Comparison of ENCODE assay signal across 8 cellular contexts in the genomic region with DNA sequence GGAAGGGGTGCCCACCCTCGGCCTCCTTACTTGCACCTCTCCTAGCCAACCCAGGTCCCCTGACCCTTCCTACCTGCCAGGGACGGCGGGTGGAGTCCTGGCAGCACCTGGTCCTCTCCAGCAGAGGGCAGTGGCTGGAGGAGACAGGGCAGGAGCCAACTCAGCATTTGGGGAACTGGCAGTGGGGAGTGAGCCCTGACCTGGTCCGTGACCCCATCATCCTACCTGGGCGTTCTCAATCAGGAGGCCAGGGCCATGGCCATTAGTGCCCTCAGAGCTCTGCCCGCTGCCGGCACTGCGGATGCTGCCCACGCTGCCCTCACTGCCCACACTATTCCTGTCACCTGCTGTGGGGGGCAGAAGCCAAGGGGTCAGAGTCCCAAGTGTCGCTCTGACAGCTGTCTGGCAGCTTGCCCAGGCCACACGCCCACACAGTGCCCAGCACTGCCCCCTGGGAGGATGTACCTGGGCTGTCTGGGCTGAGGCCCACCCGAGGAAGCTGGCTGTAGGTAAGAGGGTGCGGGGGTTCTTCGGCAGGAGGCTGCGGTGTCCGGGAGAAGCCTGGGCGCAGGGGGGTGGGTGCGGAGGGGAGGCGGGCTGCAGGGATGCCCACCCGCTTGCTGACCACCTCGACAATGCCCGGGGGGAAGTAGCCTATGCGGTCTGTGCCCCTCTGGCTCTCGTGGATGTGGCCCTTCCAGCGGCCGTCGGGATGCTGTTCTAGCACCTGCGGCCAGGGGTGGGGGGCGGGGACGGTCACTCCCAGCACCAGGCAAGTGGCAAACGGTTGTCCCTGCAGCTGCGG. TPM values are rescaled to one million over a fixed set of nuclear protein-coding genes. Genes with fewer than 3 reads are reported as not detected.
DNase-seq lines count a peak whose midpoint lies in the region; ATAC-seq and TF ChIP-seq lines count a peak whose summit lies in the region.

No MANE protein-coding gene starts in this region.

- intact Hi-C loops in activated CD8-positive, alpha-beta T cell treated with anti-CD3 and anti-CD28 coated beads for 36 hours (cut with micrococcal nuclease): no loop called here
- intact Hi-C loops in spleen (cut with DNase I; ENCODE audit: low total_unique reads): no loop called here

- H3K9me3 ChIP-seq in spleen: no peaks in the 10 kb centered on the region

- WGBS in spleen, 5 donors: 62 to 79% (median 68%) methylated on average over 20 to 32 of the region's 32 CpGs

- H3K27ac ChIP-seq in spleen: peak overlapping the region in 5 of 8 donors; percentile 23 to 90 (median 82)

- TF ChIP-seq CTCF in LNCAP (IDR thresholded peaks at IDR 0.05): peak; percentile 82
- TF ChIP-seq CTCF in activated CD8-positive, alpha-beta T cell treated with anti-CD3 and anti-CD28 coated beads for 36 hours (IDR thresholded peaks at IDR 0.05): peak; percentile 58
- peak; percentile 63 for TF ChIP-seq CTCF in fibroblast of villous mesenchyme (IDR thresholded peaks at IDR 0.05; ENCODE audit: insufficient read depth, low read depth, low read length)
- peak; percentile 46 to 79 (median 71) for TF ChIP-seq CTCF in spleen (IDR thresholded peaks at IDR 0.05 in 8 of 11, conservative IDR thresholded peaks at IDR 0.05 in 3 of 11)

- peaks cover 0 to 89% (median 16%) of the 10 kb centered on the region in 6 donors for H3K36me3 ChIP-seq in spleen

- H3K4me1 Mint-ChIP-seq in activated CD8-positive, alpha-beta T cell treated with anti-CD3 and anti-CD28 coated beads for 36 hours (ENCODE audit: low read depth): no peaks in the 10 kb centered on the region

- TF ChIP-seq POLR2A in spleen (IDR thresholded peaks at IDR 0.05): no peak

- CTCF ChIA-PET in activated CD8-positive, alpha-beta T cell treated with anti-CD3 and anti-CD28 coated beads for 36 hours (lab: Charles Lee): interaction anchor here (0.7 to 2.0 kb wide), 4 partner anchors 14 to 129 kb away, joined by 3 to 4 read pairs (median 4); a partner anchor contains a TSS

- H3K36me3 Mint-ChIP-seq in activated CD8-positive, alpha-beta T cell treated with anti-CD3 and anti-CD28 coated beads for 36 hours (ENCODE audit: low read depth): no peaks in the 10 kb centered on the region

- H3K4me3 Mint-ChIP-seq in activated CD8-positive, alpha-beta T cell treated with anti-CD3 and anti-CD28 coated beads for 36 hours: no peak overlapping the region

- peak; percentile 54 for DNase-seq in Daoy (ENCODE audit: low read depth)
- DNase-seq in activated CD8-positive, alpha-beta T cell treated with anti-CD3 and anti-CD28 coated beads for 36 hours: peak; percentile 49
- no peak for DNase-seq in fibroblast of villous mesenchyme (ENCODE audit: low read depth)
- peak; percentile 85 for DNase-seq in spleen
- no peak for DNase-seq in ureter (ENCODE audit: low spot score)

- ATAC-seq in activated CD8-positive, alpha-beta T cell treated with anti-CD3 and anti-CD28 coated beads for 36 hours: peak; percentile 81
- no peak for ATAC-seq in GM19467 (IDR thresholded peaks at IDR 0.05; ENCODE audit: unreplicated experiment)
- no peak for ATAC-seq in HG03139 (IDR thresholded peaks at IDR 0.05; ENCODE audit: unreplicated experiment)

- H3K27me3 ChIP-seq in spleen (replicated peaks in 1 of 7): no peaks in the 10 kb centered on the region

- peaks cover 0 to 100% (median 62%) of the 10 kb centered on the region in 6 donors for H3K4me1 ChIP-seq in spleen

- H3K4me3 ChIP-seq in fibroblast of villous mesenchyme (ENCODE audit: low read depth, low read length): no peak overlapping the region
- peak overlapping the region in 1 of 8 donors; percentile 11 for H3K4me3 ChIP-seq in spleen

- POLR2A ChIA-PET in activated CD8-positive, alpha-beta T cell treated with anti-CD3 and anti-CD28 coated beads for 36 hours (lab: Charles Lee): interaction anchor here (1.4 to 2.0 kb wide), 2 partner anchors 12 kb away, joined by 4 to 6 read pairs; a partner anchor contains a TSS

- H3K9me3 Mint-ChIP-seq in activated CD8-positive, alpha-beta T cell treated with anti-CD3 and anti-CD28 coated beads for 36 hours: no peaks in the 10 kb centered on the region

- no peak overlapping the region for H3K27ac Mint-ChIP-seq in activated CD8-positive, alpha-beta T cell treated with anti-CD3 and anti-CD28 coated beads for 36 hours

- no peaks in the 10 kb centered on the region for H3K27me3 Mint-ChIP-seq in activated CD8-positive, alpha-beta T cell treated with anti-CD3 and anti-CD28 coated beads for 36 hours

RNA-seq across cellular contexts. Expression of a gene that starts 10.8 kb away (rescaled TPM):
- 3.0 and 6.0 TPM in 2 replicates for total RNA-seq in Daoy (2014; rRNA removed; shearing (Covaris generic))
- 1 to 10 TPM; 2.2 to 2.5 TPM for total RNA-seq in activated CD8-positive, alpha-beta T cell treated with anti-CD3 and anti-CD28 coated beads for 36 hours
- total RNA-seq in fibroblast of villous mesenchyme (7.4 and 9.5 TPM in 2 replicates), spleen (100 to 1,000 TPM in 3 of 7 donors, 10 to 100 TPM in 4; 33.5 to 135 (median 51.1) TPM), ureter (60.8 TPM)
- 10 to 100 TPM in 1 of 3 donors, 1 to 10 TPM in 2; 4.7 to 27.8 (median 6.2) TPM for polyA plus RNA-seq in spleen

RNA-seq across cellular contexts. Expression of a gene that starts 11.8 kb away (rescaled TPM):
- total RNA-seq in Daoy (2014; rRNA removed; shearing (Covaris generic)): 30.0 and 49.1 TPM in 2 replicates
- total RNA-seq in activated CD8-positive, alpha-beta T cell treated with anti-CD3 and anti-CD28 coated beads for 36 hours: 10 to 100 TPM; 38.8 to 45.4 TPM
- total RNA-seq in fibroblast of villous mesenchyme: 11.3 and 12.1 TPM in 2 replicates
- total RNA-seq in spleen: 10 to 100 TPM; 31.0 to 58.1 (median 35.4) TPM
- 10 to 100 TPM; 40.8 to 87.8 (median 68.9) TPM for polyA plus RNA-seq in spleen
- 25.1 TPM for total RNA-seq in ureter

RNA-seq across cellular contexts. Expression of a gene that starts 20.9 kb away (rescaled TPM):
- 8.6 and 13.7 TPM in 2 replicates for total RNA-seq in Daoy (2014; rRNA removed; shearing (Covaris generic))
- total RNA-seq in activated CD8-positive, alpha-beta T cell treated with anti-CD3 and anti-CD28 coated beads for 36 hours: 1 to 10 TPM; 7.2 to 7.4 TPM
- total RNA-seq in fibroblast of villous mesenchyme: 0.32 and 2.2 TPM in 2 replicates
- 10 to 100 TPM; 44.0 to 97.8 (median 75.1) TPM for total RNA-seq in spleen
- polyA plus RNA-seq in spleen: 100 to 1,000 TPM in 1 of 3 donors, 10 to 100 TPM in 2; 28.6 to 153 (median 92.6) TPM
- 94.0 TPM for total RNA-seq in ureter

RNA-seq across cellular contexts. Expression of a gene that starts 48.1 kb away (rescaled TPM):
- 8.5 and 30.5 TPM in 2 replicates for total RNA-seq in Daoy (2014; rRNA removed; shearing (Covaris generic))
- total RNA-seq in activated CD8-positive, alpha-beta T cell treated with anti-CD3 and anti-CD28 coated beads for 36 hours: 10 to 100 TPM; 55.3 to 56.4 TPM
- 28.5 and 31.2 TPM in 2 replicates for total RNA-seq in fibroblast of villous mesenchyme
- 100 to 1,000 TPM in 1 of 7 donors, 10 to 100 TPM in 6; 66.6 to 101 (median 94.1) TPM for total RNA-seq in spleen
- 10 to 100 TPM; 24.8 to 77.8 (median 59.5) TPM for polyA plus RNA-seq in spleen
- 73.2 TPM for total RNA-seq in ureter

Comparison
In these comparisons a context has a peak if more than half of its experiments do, and no peak if none do; other contexts are left out.
1. DNase-seq: peak in Daoy (single experiment), activated CD8-positive, alpha-beta T cell treated with anti-CD3 and anti-CD28 coated beads for 36 hours (single experiment) and spleen (single experiment); none in fibroblast of villous mesenchyme (single experiment) and ureter (single experiment).
2. Peak in every context shown above with its lines, with median percentiles within 50 percentile points of each other: CTCF ChIP-seq.